Comparison of ENCODE assay signal across 14 cellular contexts in genomic region chr5:80142996-80143395, GRCh38.
DNase-seq lines count a peak whose midpoint lies in the region; ATAC-seq and TF ChIP-seq lines count a peak whose summit lies in the region.
"Had no signal": no experiment of that assay in that cellular context is flagged by ENCODE, and none has a peak within 500 bp of the region (broad histone marks: within the 10 kb centered on the region; RNA-seq: fewer than 3 reads in every experiment).

No MANE protein-coding gene starts in this region.

- peak overlapping the region; percentile 89 for H3K27ac Mint-ChIP-seq in activated T-cell treated with anti-CD3 and anti-CD28 coated beads, Interleukin-2, amount 50 U/mL, for 24 hours
- H3K27ac Mint-ChIP-seq in endodermal cell = peak overlapping the region; percentile 97

- no peak overlapping the region for H3K4me3 ChIP-seq in endodermal cell (ENCODE audit: low read length)
- H3K4me3 ChIP-seq: tibial nerve had no signal

- no peak overlapping the region for H3K9ac ChIP-seq in endodermal cell (ENCODE audit: extremely low read depth, low read length, poor library complexity, severe bottlenecking)

- H3K9me3 Mint-ChIP-seq in activated T-cell treated with anti-CD3 and anti-CD28 coated beads, Interleukin-2, amount 50 U/mL, for 24 hours = no peaks in the 10 kb centered on the region
- H3K9me3 Mint-ChIP-seq in endodermal cell = no peaks in the 10 kb centered on the region

- DNase-seq in activated T-cell treated with anti-CD3 and anti-CD28 coated beads, Interleukin-2, amount 50 U/mL, for 24 hours = no peak
- no peak for DNase-seq in activated T-cell treated with anti-CD3 and anti-CD28 coated beads, Interleukin-2, amount 50 U/mL, for 48 hours
- peak; percentile 71 for DNase-seq in SK-N-DZ (ENCODE audit: low spot score)
- DNase-seq in endodermal cell = peak; percentile 42
- DNase-seq in stimulated activated CD4-positive, alpha-beta T cell treated with anti-CD3 and anti-CD28 coated beads, Interleukin-4, amount 100 ng/mL, for 24 hours = no peak
- no peak for DNase-seq in GDM1 (lab: John Stamatoyannopoulos, UW)
- DNase-seq: DMS79 treated with DMSO at 0.1 percent for 48 hours, H7, NCI-H1417, NCI-H510A treated with DMSO at 0.1 percent for 48 hours had no signal

- WGBS in endodermal cell (ENCODE audit: insufficient coverage in 1 of 2, insufficient read length in 1 of 2), 2 experiments = 77 to 81% methylated on average over 4 to 6 of the region's 6 CpGs

- H3K27me3 ChIP-seq in endodermal cell (ENCODE audit: control insufficient read depth, insufficient read depth, low read length, poor library complexity, severe bottlenecking) = no peaks in the 10 kb centered on the region
- H3K27me3 ChIP-seq: tibial nerve had no signal

- peaks cover 62% of the 10 kb centered on the region for H3K4me1 Mint-ChIP-seq in activated T-cell treated with anti-CD3 and anti-CD28 coated beads, Interleukin-2, amount 50 U/mL, for 24 hours (ENCODE audit: low read depth)
- H3K4me1 Mint-ChIP-seq in endodermal cell = peaks cover 43% of the 10 kb centered on the region

- H3K4me3 Mint-ChIP-seq in activated T-cell treated with anti-CD3 and anti-CD28 coated beads, Interleukin-2, amount 50 U/mL, for 24 hours = no peak overlapping the region
- no peak overlapping the region for H3K4me3 Mint-ChIP-seq in endodermal cell

- no peak overlapping the region for H3K27ac ChIP-seq in endodermal cell (ENCODE audit: low read depth, low read length)
- H3K27ac ChIP-seq in temporal lobe (ENCODE audit: low read depth, low read length) = peak overlapping the region; percentile 56
- H3K27ac ChIP-seq: VCaP had no signal

- peaks cover 72% of the 10 kb centered on the region for H3K36me3 Mint-ChIP-seq in activated T-cell treated with anti-CD3 and anti-CD28 coated beads, Interleukin-2, amount 50 U/mL, for 24 hours (ENCODE audit: low read depth)
- peaks cover 69% of the 10 kb centered on the region for H3K36me3 Mint-ChIP-seq in endodermal cell (ENCODE audit: low read depth)

- peaks cover 7% of the 10 kb centered on the region for H3K4me1 ChIP-seq in endodermal cell (ENCODE audit: control insufficient read depth, insufficient read depth, low read length)

- TF ChIP-seq CTCF in endodermal cell (conservative IDR thresholded peaks at IDR 0.05) = no peak

- no peaks in the 10 kb centered on the region for H3K27me3 Mint-ChIP-seq in activated T-cell treated with anti-CD3 and anti-CD28 coated beads, Interleukin-2, amount 50 U/mL, for 24 hours
- no peaks in the 10 kb centered on the region for H3K27me3 Mint-ChIP-seq in endodermal cell (ENCODE audit: insufficient read depth)

- no peaks in the 10 kb centered on the region for H3K9me3 ChIP-seq in endodermal cell (ENCODE audit: control insufficient read depth, low read length)
- H3K9me3 ChIP-seq: tibial nerve had no signal

- no peak for ATAC-seq in HG02623 (IDR thresholded peaks at IDR 0.05; ENCODE audit: unreplicated experiment)

- H3K36me3 ChIP-seq in endodermal cell (ENCODE audit: control insufficient read depth, insufficient read depth, low read length) = peaks cover 90% of the 10 kb centered on the region

Comparison
In these comparisons a context has a peak if more than half of its experiments do, and no peak if none do; other contexts are left out.
1. DNase-seq: peak in SK-N-DZ (single experiment) and endodermal cell (single experiment); none in activated T-cell treated with anti-CD3 and anti-CD28 coated beads, Interleukin-2, amount 50 U/mL, for 24 hours (single experiment), activated T-cell treated with anti-CD3 and anti-CD28 coated beads, Interleukin-2, amount 50 U/mL, for 48 hours (0 of 2), stimulated activated CD4-positive, alpha-beta T cell treated with anti-CD3 and anti-CD28 coated beads, Interleukin-4, amount 100 ng/mL, for 24 hours (single experiment) and GDM1 (single experiment).